Comparison of ENCODE assay signal across 19 cellular contexts in the genomic region with DNA sequence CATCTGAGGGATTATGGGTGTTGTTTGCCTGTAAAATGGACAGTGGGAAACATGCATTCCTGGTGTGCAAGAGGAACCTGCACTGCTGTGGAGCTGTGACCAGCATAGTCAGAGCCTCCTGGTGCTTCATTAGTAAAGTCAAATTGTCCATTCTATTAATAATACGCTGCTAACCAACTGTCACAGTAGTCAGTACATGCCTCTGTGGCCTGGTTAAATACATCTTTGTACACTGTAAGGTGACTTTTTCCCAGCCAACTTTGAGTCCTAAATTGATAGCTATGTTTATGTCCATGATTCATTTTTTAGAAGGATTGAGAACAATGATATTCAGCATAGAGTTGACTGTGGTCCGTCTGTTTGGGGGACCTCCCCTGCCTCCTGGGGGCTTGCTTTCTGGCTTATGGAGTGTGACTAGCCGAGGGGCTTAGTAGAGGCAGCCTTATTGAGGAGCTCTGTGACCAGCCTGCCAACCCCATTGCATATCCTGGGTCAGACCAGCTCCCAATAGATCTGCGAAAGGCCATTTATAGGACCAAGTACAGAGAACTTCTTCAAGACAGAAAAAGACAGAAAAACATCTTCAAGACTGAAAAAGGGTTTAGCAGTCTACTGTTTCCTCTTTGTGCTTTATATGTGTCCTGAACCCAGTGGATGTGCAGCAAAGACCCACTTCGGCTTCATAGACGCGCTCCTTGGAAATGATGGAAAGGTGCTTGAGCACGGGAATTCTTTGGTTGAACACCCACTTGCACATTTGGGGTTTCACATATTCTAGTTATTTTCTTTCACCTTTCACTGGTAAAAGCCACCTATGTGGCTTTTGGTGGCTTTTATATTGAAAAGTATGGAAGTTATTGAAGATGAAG. TPM values are rescaled to one million over a fixed set of nuclear protein-coding genes. Genes with fewer than 3 reads are reported as not detected.
A peak's percentile ranks its signal among the peaks of the same experiment; 100 is the strongest.
DNase-seq lines count a peak whose midpoint lies in the region; ATAC-seq and TF ChIP-seq lines count a peak whose summit lies in the region.
"Had no signal": no experiment of that assay in that cellular context is flagged by ENCODE, and none has a peak within 500 bp of the region (broad histone marks: within the 10 kb centered on the region; RNA-seq: fewer than 3 reads in every experiment).

No MANE protein-coding gene starts in this region.

- H3K36me3 Mint-ChIP-seq in CD4-positive, alpha-beta T cell (ENCODE audit: low read depth), result peaks cover 90% of the 10 kb centered on the region
- peaks cover 25% of the 10 kb centered on the region for H3K36me3 Mint-ChIP-seq in T-helper 17 cell (ENCODE audit: low read depth)

- no peak for ATAC-seq in CD4-positive, alpha-beta T cell (ENCODE audit: poor library complexity)
- no peak for ATAC-seq in T-helper 17 cell
- ATAC-seq in HG03097 (IDR thresholded peaks at IDR 0.05; ENCODE audit: low FRiP score, unreplicated experiment), result no peak
- ATAC-seq: PC-3 had no signal

- peak overlapping the region; percentile 60 for H3K4me3 ChIP-seq in GM06990 (replicated peaks; ENCODE audit: low read depth, low read length)
- H3K4me3 ChIP-seq: BLaER1 treated with 17β-estradiol and CSF1 and Interleukin-3, amounts not matched to agents 10 nM and 100 nM; right lobe of liver; thyroid gland had no signal

- no peaks in the 10 kb centered on the region for H3K27me3 Mint-ChIP-seq in CD4-positive, alpha-beta T cell
- H3K27me3 Mint-ChIP-seq in T-helper 17 cell, result no peaks in the 10 kb centered on the region

- no peaks in the 10 kb centered on the region for H3K27me3 ChIP-seq in CD4-positive, alpha-beta T cell (ENCODE audit: control insufficient read depth, insufficient read depth, low read length)
- H3K27me3 ChIP-seq in GM06990 (replicated peaks; ENCODE audit: control insufficient read depth, insufficient read depth, low read length), result no peaks in the 10 kb centered on the region
- H3K27me3 ChIP-seq: ascending aorta; BLaER1 treated with 17β-estradiol and CSF1 and Interleukin-3, amounts not matched to agents 10 nM and 100 nM; right lobe of liver; thyroid gland had no signal

- no peaks in the 10 kb centered on the region for H3K9me3 ChIP-seq in CD4-positive, alpha-beta T cell (ENCODE audit: control insufficient read depth, low read length)
- no peaks in the 10 kb centered on the region for H3K9me3 ChIP-seq in T-helper 17 cell (ENCODE audit: control insufficient read depth, low read length, poor library complexity, severe bottlenecking)
- H3K9me3 ChIP-seq: ascending aorta, right lobe of liver, thyroid gland had no signal

- H3K4me1 Mint-ChIP-seq in CD4-positive, alpha-beta T cell (ENCODE audit: low read depth), result peaks cover 72% of the 10 kb centered on the region
- H3K4me1 Mint-ChIP-seq in T-helper 17 cell, result peaks cover 58% of the 10 kb centered on the region

- peak overlapping the region; percentile 68 for H3K27ac ChIP-seq in CD4-positive, alpha-beta T cell (ENCODE audit: low read depth, low read length)
- H3K27ac ChIP-seq: ascending aorta, right lobe of liver, thyroid gland, VCaP had no signal

- CTCF ChIA-PET in CD4-positive, alpha-beta T cell (lab: Charles Lee), result interaction anchor here (1.0 to 6.4 kb wide), 6 partner anchors 32 to 134 kb away, joined by 3 to 44 read pairs (median 3); no protein-coding TSS in a partner anchor

- H3K27ac Mint-ChIP-seq in CD4-positive, alpha-beta T cell, result peak overlapping the region; percentile 89
- H3K27ac Mint-ChIP-seq in T-helper 17 cell, result peak overlapping the region; percentile 98

- POLR2A ChIA-PET in CD4-positive, alpha-beta T cell (lab: Charles Lee), result interaction anchor here (0.7 to 13.9 kb wide), 24 partner anchors 9 to 119 kb away, joined by 3 to 220 read pairs (median 6); partner anchors contain the start of gene GPR18

- peaks cover 3% of the 10 kb centered on the region; the same call in 1 of the 2 replicates for H3K36me3 ChIP-seq in GM06990 (ENCODE audit: control insufficient read depth, insufficient read depth, low read length)
- H3K36me3 ChIP-seq: ascending aorta, right lobe of liver, thyroid gland had no signal

- no peak for DNase-seq in CD4-positive, alpha-beta T cell
- DNase-seq in GM06990 (ENCODE audit: extremely low read depth, insufficient read length) (no peak), T-helper 17 cell (no peak), kidney tubule cell (ENCODE audit: low spot score) (peak; percentile 16), LoVo (ENCODE audit: low spot score) (no peak), kidney glomerular epithelial cell (lab: John Stamatoyannopoulos, UW) (no peak)
- DNase-seq: DMS79 treated with DMSO at 0.1 percent for 48 hours; erythroblast; H7; NCI-H187 treated with DMSO at 0.1 percent for 48 hours; NCI-H524 treated with DMSO at 0.1 percent for 48 hours; PC-3; stimulated activated CD4-positive, alpha-beta T cell treated with anti-CD3 and anti-CD28 coated beads, Interleukin-2, amount 100 ng/mL, for 48 hours; thyroid gland had no signal

- peak overlapping the region; percentile 97 for H3K4me3 Mint-ChIP-seq in CD4-positive, alpha-beta T cell
- peak overlapping the region; percentile 99 for H3K4me3 Mint-ChIP-seq in T-helper 17 cell

- no peaks in the 10 kb centered on the region for H3K9me3 Mint-ChIP-seq in CD4-positive, alpha-beta T cell

- no peak for TF ChIP-seq CTCF in CD4-positive, alpha-beta T cell (IDR thresholded peaks at IDR 0.05)
- TF ChIP-seq CTCF in GM06990 (IDR thresholded peaks at IDR 0.05; ENCODE audit: insufficient read depth, low read length, poor library complexity, severe bottlenecking), result no peak

- intact Hi-C loops in CD4-positive, alpha-beta T cell (cut with DNase I, micrococcal nuclease), result no loop called here

RNA-seq across cellular contexts. Expression of gene GPR183, which starts 4.3 kb away (rescaled TPM):
- 100 to 1,000 TPM; 330 to 337 TPM for total RNA-seq in CD4-positive, alpha-beta T cell
- 100 to 1,000 TPM; 249 to 322 TPM for total RNA-seq in T-helper 17 cell
- total RNA-seq: H7, PC-3 had no signal

RNA-seq across cellular contexts. Expression of gene GPR18, which starts 44.7 kb away (rescaled TPM):
- 10 to 100 TPM; 42.9 to 45.1 TPM for total RNA-seq in CD4-positive, alpha-beta T cell
- total RNA-seq in T-helper 17 cell, result 10 to 100 TPM; 10.1 to 13.6 TPM
- total RNA-seq: ascending aorta, PC-3 had no signal
